Comparison of ENCODE assay signal across 13 cellular contexts in genomic region chr3:23395115-23395514, GRCh38.
"Had no signal": no experiment of that assay in that cellular context is flagged by ENCODE, and none has a peak within 500 bp of the region (broad histone marks: within the 10 kb centered on the region; RNA-seq: fewer than 3 reads in every experiment).

No MANE protein-coding gene starts in this region.

- ATAC-seq: activated CD4-positive, CD25-positive, alpha-beta regulatory T cell treated with anti-CD3 and anti-CD28 coated beads, Interleukin-2, amount 50 U/mL, for 24 hours; natural killer cell had no signal

- DNase-seq: activated CD4-positive, alpha-beta T cell treated with anti-CD3 and anti-CD28 coated beads, Interleukin-2, amount 50 U/mL, for 1 hour; activated CD8-positive, alpha-beta memory T cell treated with anti-CD3 and anti-CD28 coated beads for 24 hours; activated gamma-delta T cell treated with Interleukin-2 at 50 U/mL for 16 hours; activated naive CD8-positive, alpha-beta T cell treated with anti-CD3 and anti-CD28 coated beads for 36 hours; amygdala; central memory CD4-positive, alpha-beta T cell; effector CD4-positive, alpha-beta T cell; foreskin fibroblast; hypothalamus; mesendoderm; natural killer cell; stimulated activated CD4-positive, alpha-beta T cell treated with anti-CD3 and anti-CD28 coated beads, Interleukin-1b, Interleukin-23, amount 100 ng/mL, for 48 hours had no signal
